ENCODE assay signal across 18 cellular contexts in genomic region chr4:128279624-128280225, GRCh38.
"Had no signal": no experiment of that assay in that cellular context is flagged by ENCODE, and none has a peak within 500 bp of the region (broad histone marks: within the 10 kb centered on the region; RNA-seq: fewer than 3 reads in every experiment).

No MANE protein-coding gene starts in this region.

- DNase-seq: activated B cell treated with CpG ODN at 0.5 μM for 24 hours; activated CD4-positive, alpha-beta T cell treated with anti-CD3 and anti-CD28 coated beads, Interleukin-2, amount 10 ng/mL, durations not matched to agents 24 days and 14 days; activated CD8-positive, alpha-beta memory T cell treated with anti-CD3 and anti-CD28 coated beads for 24 hours; activated naive CD4-positive, alpha-beta T cell treated with anti-CD3 and anti-CD28 coated beads, Interleukin-2, amount 50 U/mL, for 16 hours; body of pancreas; cerebellar nuclear complex; dermis blood vessel endothelial cell; foreskin fibroblast; islet precursor cell; left lung; mesenchymal stem cell; nephron progenitor cell; sigmoid colon; stimulated activated CD4-positive, alpha-beta T cell treated with anti-CD3 and anti-CD28 coated beads, Interleukin-2, amount 100 ng/mL, for 48 hours; stimulated activated naive CD8-positive, alpha-beta T cell treated with anti-CD3 and anti-CD28 coated beads, Interleukin-15, Interleukin-2, amounts not matched to agents 100 U/mL and 50 U/mL, for 24 hours; testis; upper lobe of right lung had no signal

- ATAC-seq: body of pancreas; left lung; stimulated activated naive CD8-positive, alpha-beta T cell treated with anti-CD3 and anti-CD28 coated beads, Interleukin-15, Interleukin-2, amounts not matched to agents 100 U/mL and 50 U/mL, for 24 hours; upper lobe of right lung had no signal

- H3K9me3 Mint-ChIP-seq: activated B cell treated with CpG ODN at 0.5 μM for 24 hours; activated CD4-positive, alpha-beta T cell treated with anti-CD3 and anti-CD28 coated beads, Interleukin-2, amount 10 ng/mL, durations not matched to agents 24 days and 14 days; T-helper 1 cell treated with Interleukin-12 subunit alpha and Interleukin-12 subunit beta and Interleukin-4 antibody, amounts not matched to agents 30 μg/mL and 1 μg/mL, for 36 hours had no signal

- H3K27ac Mint-ChIP-seq: activated B cell treated with CpG ODN at 0.5 μM for 24 hours; activated CD4-positive, alpha-beta T cell treated with anti-CD3 and anti-CD28 coated beads, Interleukin-2, amount 10 ng/mL, durations not matched to agents 24 days and 14 days; nephron progenitor cell; T-helper 1 cell treated with Interleukin-12 subunit alpha and Interleukin-12 subunit beta and Interleukin-4 antibody, amounts not matched to agents 30 μg/mL and 1 μg/mL, for 36 hours had no signal

- H3K27me3 Mint-ChIP-seq: activated B cell treated with CpG ODN at 0.5 μM for 24 hours; activated CD4-positive, alpha-beta T cell treated with anti-CD3 and anti-CD28 coated beads, Interleukin-2, amount 10 ng/mL, durations not matched to agents 24 days and 14 days had no signal

- H3K4me3 Mint-ChIP-seq: activated B cell treated with CpG ODN at 0.5 μM for 24 hours; activated CD4-positive, alpha-beta T cell treated with anti-CD3 and anti-CD28 coated beads, Interleukin-2, amount 10 ng/mL, durations not matched to agents 24 days and 14 days; nephron progenitor cell; T-helper 1 cell treated with Interleukin-12 subunit alpha and Interleukin-12 subunit beta and Interleukin-4 antibody, amounts not matched to agents 30 μg/mL and 1 μg/mL, for 36 hours had no signal

- H3K4me3 ChIP-seq: body of pancreas, left lung, sigmoid colon, testis, upper lobe of right lung had no signal

- H3K4me1 Mint-ChIP-seq: nephron progenitor cell had no signal
